In genomic region chr1:15788624-15789301, GRCh38 we compare ENCODE assay signal across 11 cellular contexts. TPM values are rescaled to one million over a fixed set of nuclear protein-coding genes. Genes with fewer than 3 reads are reported as not detected.
DNase-seq lines count a peak whose midpoint lies in the region; ATAC-seq and TF ChIP-seq lines count a peak whose summit lies in the region.
"Had no signal": no experiment of that assay in that cellular context is flagged by ENCODE, and none has a peak within 500 bp of the region (broad histone marks: within the 10 kb centered on the region; RNA-seq: fewer than 3 reads in every experiment).

No MANE protein-coding gene starts in this region.

- POLR2A ChIA-PET in Caco-2 (lab: Charles Lee) (no interaction called here), SK-N-SH (lab: Yijun Ruan, JAX) (no interaction called here)
- POLR2A ChIA-PET in CD8-positive, alpha-beta T cell (lab: Charles Lee) = no interaction called here

- H3K36me3 Mint-ChIP-seq in Caco-2 (ENCODE audit: insufficient read depth, unreplicated experiment) = peaks cover 5% of the 10 kb centered on the region
- H3K36me3 Mint-ChIP-seq in CD8-positive, alpha-beta T cell = no peaks in the 10 kb centered on the region

- no peak for TF ChIP-seq EP300 in SK-N-SH (IDR thresholded peaks at IDR 0.05; ENCODE audit: borderline replicate concordance in 1 of 2, low read depth in 1 of 2, low read length in 1 of 2)

- H3K4me2 ChIP-seq in SK-N-SH = no peak overlapping the region

- H2AFZ ChIP-seq in SK-N-SH (ENCODE audit: low read depth) = no peak overlapping the region

- no peak for DNase-seq in Caco-2
- no peak for DNase-seq in SK-N-SH
- DNase-seq in iris pigment epithelial cell (ENCODE audit: low read depth) = peak; percentile 88
- no peak for DNase-seq in CD8-positive, alpha-beta T cell
- DNase-seq in activated CD4-positive, alpha-beta T cell treated with anti-CD3 and anti-CD28 coated beads, Interleukin-2, amount 50 U/mL, for 1 hour = no peak
- DNase-seq: activated naive CD4-positive, alpha-beta T cell; glutamatergic neuron; NCI-H146; psoas muscle had no signal

- H3K27me3 Mint-ChIP-seq in Caco-2 (ENCODE audit: insufficient read depth, unreplicated experiment) = no peaks in the 10 kb centered on the region
- H3K27me3 Mint-ChIP-seq in CD8-positive, alpha-beta T cell (ENCODE audit: low read depth) = peaks cover 11% of the 10 kb centered on the region

- H3K79me2 ChIP-seq in SK-N-SH (ENCODE audit: insufficient read depth) = no peaks in the 10 kb centered on the region

- no peak for ATAC-seq in HG03139 (IDR thresholded peaks at IDR 0.05; ENCODE audit: unreplicated experiment)
- ATAC-seq in CD8-positive, alpha-beta T cell = no peak
- ATAC-seq: psoas muscle had no signal

- no peak overlapping the region for H3K9ac ChIP-seq in SK-N-SH

- CTCF ChIA-PET in Caco-2 (lab: Charles Lee) (no interaction called here), SK-N-SH (lab: Yijun Ruan, JAX) (interaction anchor here (1.3 to 1.5 kb wide), 2 partner anchors 11 to 206 kb away, joined by 3 to 6 read pairs; no protein-coding TSS in a partner anchor)
- CTCF ChIA-PET in CD8-positive, alpha-beta T cell (lab: Charles Lee) = interaction anchor here (0.8 to 3.1 kb wide), 3 partner anchors 13 to 268 kb away, joined by 3 to 8 read pairs (median 3); no protein-coding TSS in a partner anchor

- peak overlapping the region; percentile 71 for H3K27ac Mint-ChIP-seq in Caco-2 (ENCODE audit: unreplicated experiment)
- H3K27ac Mint-ChIP-seq in CD8-positive, alpha-beta T cell = no peak overlapping the region

- no peaks in the 10 kb centered on the region for H3K9me3 Mint-ChIP-seq in Caco-2 (ENCODE audit: unreplicated experiment)
- H3K9me3 Mint-ChIP-seq in CD8-positive, alpha-beta T cell = no peaks in the 10 kb centered on the region

- no peaks in the 10 kb centered on the region for H3K36me3 ChIP-seq in Caco-2 (ENCODE audit: control insufficient read depth, insufficient read depth, low read length)
- peaks cover 5 to 6% of the 10 kb centered on the region in 2 experiments for H3K36me3 ChIP-seq in SK-N-SH (replicated peaks in 1 of 2; ENCODE audit: control insufficient read depth in 1 of 2, insufficient read depth in 2 of 2, low read length in 1 of 2)
- H3K36me3 ChIP-seq in CD8-positive, alpha-beta T cell (ENCODE audit: insufficient read depth, low read length) = no peaks in the 10 kb centered on the region

- H3K27ac ChIP-seq in SK-N-SH (ENCODE audit: low read depth in 2 of 2, low read length in 1 of 2) = peak overlapping the region in 1 of 2 experiments; percentile 48; a peak in 1 of 4 replicates
- H3K27ac ChIP-seq in CD8-positive, alpha-beta T cell (ENCODE audit: low read depth, low read length) = no peak overlapping the region
- H3K27ac ChIP-seq: C4-2B, psoas muscle had no signal

- no peaks in the 10 kb centered on the region for H3K27me3 ChIP-seq in Caco-2 (replicated peaks; ENCODE audit: control insufficient read depth, insufficient read depth, low read length)
- H3K27me3 ChIP-seq in SK-N-SH (ENCODE audit: insufficient read depth) = no peaks in the 10 kb centered on the region
- no peaks in the 10 kb centered on the region for H3K27me3 ChIP-seq in CD8-positive, alpha-beta T cell (ENCODE audit: insufficient read depth, low read length)

- no TSS peak for BruUV-seq in Caco-2 (replicated peaks; lab: Mats Ljungman, UMichigan)

- no peaks in the 10 kb centered on the region for H4K20me1 ChIP-seq in SK-N-SH (ENCODE audit: insufficient read depth)

- H3K9me3 ChIP-seq in Caco-2 = no peaks in the 10 kb centered on the region
- no peaks in the 10 kb centered on the region for H3K9me3 ChIP-seq in SK-N-SH
- no peaks in the 10 kb centered on the region for H3K9me3 ChIP-seq in CD8-positive, alpha-beta T cell (ENCODE audit: low read length)
- H3K9me3 ChIP-seq: psoas muscle had no signal

- 86% methylated on average over 13 of the region's 13 CpGs for WGBS in SK-N-SH (ENCODE audit: low lambda C conversion rate)

- intact Hi-C loops in Caco-2 (cut with micrococcal nuclease; ENCODE audit: unreplicated experiment) = loop anchor here (1.0 kb wide), 1 partner anchor 8 kb away; no protein-coding TSS in a partner anchor
- intact Hi-C loops in CD8-positive, alpha-beta T cell (cut with DNase I, micrococcal nuclease) = no loop called here

- H3K4me1 ChIP-seq in Caco-2 (peaks cover 44% of the 10 kb centered on the region), SK-N-SH (ENCODE audit: control insufficient read depth in 1 of 2, insufficient read depth in 2 of 2, low read depth in 1 of 2, low read length in 1 of 2) (peaks cover 0 to 2% of the 10 kb centered on the region in 2 experiments; a peak in 1 of 4 replicates)
- no peaks in the 10 kb centered on the region for H3K4me1 ChIP-seq in CD8-positive, alpha-beta T cell (ENCODE audit: insufficient read depth, low read length)

- no peak for TF ChIP-seq CTCF in Caco-2 (IDR thresholded peaks at IDR 0.05; ENCODE audit: insufficient read depth in 1 of 2, low read depth in 1 of 2, low read length in 1 of 2, severe bottlenecking in 1 of 2, unreplicated experiment in 1 of 2)
- TF ChIP-seq CTCF in SK-N-SH (IDR thresholded peaks at IDR 0.05) = no peak
- no peak for TF ChIP-seq CTCF in CD8-positive, alpha-beta T cell (IDR thresholded peaks at IDR 0.05)

- H3K9me2 ChIP-seq in SK-N-SH = no peaks in the 10 kb centered on the region

- H3F3A ChIP-seq in SK-N-SH (replicated peaks; ENCODE audit: insufficient read depth) = peaks cover 11% of the 10 kb centered on the region

- peaks cover 33% of the 10 kb centered on the region for H3K4me1 Mint-ChIP-seq in Caco-2 (ENCODE audit: low read depth, unreplicated experiment)
- H3K4me1 Mint-ChIP-seq in CD8-positive, alpha-beta T cell (ENCODE audit: low read depth) = peaks cover 3% of the 10 kb centered on the region

- no peak overlapping the region for H3K4me3 ChIP-seq in Caco-2 (ENCODE audit: low read depth, low read length)
- H3K4me3 ChIP-seq in SK-N-SH (ENCODE audit: low read depth in 2 of 2, low read length in 1 of 2) = no peak overlapping the region
- H3K4me3 ChIP-seq in CD8-positive, alpha-beta T cell (ENCODE audit: low read depth, low read length) = no peak overlapping the region
- H3K4me3 ChIP-seq: psoas muscle had no signal

- TF ChIP-seq RAD21 in SK-N-SH (IDR thresholded peaks at IDR 0.05; ENCODE audit: low read length) = no peak

- no peak overlapping the region for H3K4me3 Mint-ChIP-seq in Caco-2 (ENCODE audit: unreplicated experiment)
- no peak overlapping the region for H3K4me3 Mint-ChIP-seq in CD8-positive, alpha-beta T cell

TF ChIP-seq in SK-N-SH, 30 proteins besides CTCF, POLR2A, EP300 and RAD21:
- no peak for TF ChIP-seq GABPA (IDR thresholded peaks at IDR 0.05; ENCODE audit: low read depth)
- TF ChIP-seq FOSL2 (IDR thresholded peaks at IDR 0.05; ENCODE audit: borderline replicate concordance, low read depth) = peak; percentile 7; the same call in 1 of the 2 replicates
- TF ChIP-seq PBX3 (IDR thresholded peaks at IDR 0.05) = peak; percentile 57
- TF ChIP-seq SIN3A (IDR thresholded peaks at IDR 0.05; ENCODE audit: borderline replicate concordance, low read depth, low read length) = no peak

RNA-seq across cellular contexts. Expression of gene UQCRHL, which starts 18.7 kb away (rescaled TPM):
- total RNA-seq in Caco-2 (2022) = 1.8 and 1.9 TPM in 2 replicates
- 2.8 and 4.1 TPM in 2 replicates for polyA plus RNA-seq in SK-N-SH (2012; rRNA removed)
- polyA plus RNA-seq in SK-N-SH (2012; cell fraction: cytosol; rRNA removed) = 4.1 and 9.7 TPM in 2 replicates
- polyA plus RNA-seq in SK-N-SH (2012; cell fraction: nucleus; rRNA removed) = 1.8 and 2.6 TPM in 2 replicates
- total RNA-seq in CD8-positive, alpha-beta T cell = under 1 TPM; 0.53 to 0.81 TPM

RNA-seq across cellular contexts. Expression of gene FBLIM1, which starts 30.2 kb away (rescaled TPM):
- 3.6 and 5.5 TPM in 2 replicates for total RNA-seq in Caco-2 (2022)
- 89.8 and 93.8 TPM in 2 replicates for polyA plus RNA-seq in SK-N-SH (2012; rRNA removed)
- polyA plus RNA-seq in SK-N-SH (2012; cell fraction: cytosol; rRNA removed) = 46.9 and 61.8 TPM in 2 replicates
- 155 and 177 TPM in 2 replicates for polyA plus RNA-seq in SK-N-SH (2012; cell fraction: nucleus; rRNA removed)
- total RNA-seq in CD8-positive, alpha-beta T cell = under 1 TPM in 1 of 2 experiments, not detected in 1; 0.30 TPM

RNA-seq across cellular contexts. Expression of gene TMEM82, which starts 46.5 kb away (rescaled TPM):
- total RNA-seq in Caco-2 (2022) = 2.7 and 3.5 TPM in 2 replicates
- polyA plus RNA-seq in SK-N-SH (2012; rRNA removed) = not detected in 2 replicates
- polyA plus RNA-seq in SK-N-SH (2012; cell fraction: cytosol; rRNA removed) = not detected in 2 replicates
- not detected in 2 replicates for polyA plus RNA-seq in SK-N-SH (2012; cell fraction: nucleus; rRNA removed)
- total RNA-seq in CD8-positive, alpha-beta T cell = not detected
- total RNA-seq: psoas muscle had no signal
- polyA plus RNA-seq: psoas muscle had no signal

RNA-seq across cellular contexts. Expression of gene SLC25A34, which starts 52.7 kb away (rescaled TPM):
- 0.49 and 1.1 TPM in 2 replicates for total RNA-seq in Caco-2 (2022)
- polyA plus RNA-seq in SK-N-SH (2012; rRNA removed) = 1.2 and 1.4 TPM in 2 replicates
- polyA plus RNA-seq in SK-N-SH (2012; cell fraction: cytosol; rRNA removed) = 0.31 and 0.38 TPM in 2 replicates
- polyA plus RNA-seq in SK-N-SH (2012; cell fraction: nucleus; rRNA removed) = 6.3 and 6.5 TPM in 2 replicates
- 1 to 10 TPM; 1.4 to 2.2 TPM for total RNA-seq in CD8-positive, alpha-beta T cell

RNA-seq across cellular contexts. Expression of gene SPEN, which starts 58.7 kb away (rescaled TPM):
- total RNA-seq in Caco-2 (2022) = 46.4 and 47.3 TPM in 2 replicates
- polyA plus RNA-seq in SK-N-SH (2012; rRNA removed) = 3.2 and 6.1 TPM in 2 replicates
- 2.9 and 4.3 TPM in 2 replicates for polyA plus RNA-seq in SK-N-SH (2012; cell fraction: cytosol; rRNA removed)
- 24.6 and 35.8 TPM in 2 replicates for polyA plus RNA-seq in SK-N-SH (2012; cell fraction: nucleus; rRNA removed)
- 10 to 100 TPM; 85.9 to 87.3 TPM for total RNA-seq in CD8-positive, alpha-beta T cell
